Comparison of ENCODE assay signal across 25 cellular contexts in genomic region chr11:64034411-64034811, GRCh38. TPM values are rescaled to one million over a fixed set of nuclear protein-coding genes. Genes with fewer than 3 reads are reported as not detected.
A peak's percentile ranks its signal among the peaks of the same experiment; 100 is the strongest.
DNase-seq lines count a peak whose midpoint lies in the region; ATAC-seq and TF ChIP-seq lines count a peak whose summit lies in the region.
"Had no signal": no experiment of that assay in that cellular context is flagged by ENCODE, and none has a peak within 500 bp of the region (broad histone marks: within the 10 kb centered on the region; RNA-seq: fewer than 3 reads in every experiment).

No MANE protein-coding gene starts in this region.

- H3K27me3 ChIP-seq in H7 (ENCODE audit: control insufficient read depth, insufficient read depth, low read length) (peaks cover 62% of the 10 kb centered on the region), esophagus muscularis mucosa (peaks cover 3 to 54% (median 7%) of the 10 kb centered on the region in 4 donors)
- H3K27me3 ChIP-seq: pancreas, testis had no signal

- H3K4me3 Mint-ChIP-seq in WTC11 (peak overlapping the region; percentile 80), glutamatergic neuron (ENCODE audit: unreplicated experiment) (peak overlapping the region; percentile 22), osteocyte (ENCODE audit: unreplicated experiment) (peak overlapping the region; percentile 63)
- H3K4me3 Mint-ChIP-seq: activated CD8-positive, alpha-beta T cell treated with anti-CD3 and anti-CD28 coated beads, Interleukin-2, amount 10 ng/mL, durations not matched to agents 7 days and 5 days had no signal

- H3K27ac Mint-ChIP-seq in WTC11 = no peak overlapping the region
- no peak overlapping the region for H3K27ac Mint-ChIP-seq in glutamatergic neuron (ENCODE audit: unreplicated experiment)
- no peak overlapping the region for H3K27ac Mint-ChIP-seq in osteocyte (ENCODE audit: unreplicated experiment)
- H3K27ac Mint-ChIP-seq: activated CD8-positive, alpha-beta T cell treated with anti-CD3 and anti-CD28 coated beads, Interleukin-2, amount 10 ng/mL, durations not matched to agents 7 days and 5 days had no signal

- H3K9me3 Mint-ChIP-seq in WTC11 (no peaks in the 10 kb centered on the region), glutamatergic neuron (ENCODE audit: unreplicated experiment) (peaks cover 9% of the 10 kb centered on the region), osteocyte (ENCODE audit: unreplicated experiment) (no peaks in the 10 kb centered on the region)

- no peak overlapping the region for H3K4me3 ChIP-seq in H7 (ENCODE audit: insufficient read depth, low read depth, low read length)
- no peak overlapping the region for H3K4me3 ChIP-seq in esophagus muscularis mucosa
- H3K4me3 ChIP-seq: colonic mucosa, testis had no signal

- no peak for TF ChIP-seq CTCF in WTC11 (IDR thresholded peaks at IDR 0.05)
- peak; percentile 17 for TF ChIP-seq CTCF in glutamatergic neuron (IDR thresholded peaks at IDR 0.05; ENCODE audit: partially characterized antibody, unreplicated experiment)
- TF ChIP-seq CTCF in osteocyte (IDR thresholded peaks at IDR 0.05) = no peak
- peak in 1 of 3 experiments; percentile 6 for TF ChIP-seq CTCF in esophagus muscularis mucosa (IDR thresholded peaks at IDR 0.05)

- H3K4me1 Mint-ChIP-seq in WTC11 = peaks cover 20% of the 10 kb centered on the region
- peaks cover 9% of the 10 kb centered on the region for H3K4me1 Mint-ChIP-seq in glutamatergic neuron (ENCODE audit: low read depth, unreplicated experiment)
- peaks cover 15% of the 10 kb centered on the region for H3K4me1 Mint-ChIP-seq in osteocyte (ENCODE audit: unreplicated experiment)

- CTCF ChIA-PET in WTC11 (lab: Charles Lee) = interaction anchor here (1.2 to 6.0 kb wide), 6 partner anchors 18 to 115 kb away, joined by 3 to 55 read pairs (median 4); no protein-coding TSS in a partner anchor

- intact Hi-C loops in esophagus muscularis mucosa (cut with DNase I) = no loop called here

- no peak overlapping the region for H3K27ac ChIP-seq in esophagus muscularis mucosa (replicated peaks in 1 of 4)
- H3K27ac ChIP-seq: breast epithelium, C4-2B, colonic mucosa, pancreas, testis had no signal

- WGBS in esophagus muscularis mucosa = 87% methylated on average over 8 of the region's 9 CpGs

- H3K27me3 Mint-ChIP-seq in WTC11 (ENCODE audit: low read depth) = peaks cover 93% of the 10 kb centered on the region
- H3K27me3 Mint-ChIP-seq in glutamatergic neuron (ENCODE audit: unreplicated experiment) = peaks cover 15% of the 10 kb centered on the region
- peaks cover 14% of the 10 kb centered on the region for H3K27me3 Mint-ChIP-seq in osteocyte (ENCODE audit: unreplicated experiment)

- no peaks in the 10 kb centered on the region for H3K9me3 ChIP-seq in esophagus muscularis mucosa
- H3K9me3 ChIP-seq: breast epithelium, colonic mucosa, pancreas, testis had no signal

- TF ChIP-seq EP300 in esophagus muscularis mucosa (IDR thresholded peaks at IDR 0.05) = no peak

- ATAC-seq in WTC11 = peak; percentile 71
- no peak for ATAC-seq in GM21515 (IDR thresholded peaks at IDR 0.05; ENCODE audit: unreplicated experiment)
- ATAC-seq: activated CD8-positive, alpha-beta T cell treated with anti-CD3 and anti-CD28 coated beads, Interleukin-2, amount 10 ng/mL, durations not matched to agents 7 days and 5 days; HepG2; pancreas; right cardiac atrium had no signal

- no peak for TF ChIP-seq POLR2A in esophagus muscularis mucosa (IDR thresholded peaks at IDR 0.05; ENCODE audit: low read depth)

- DNase-seq in H7 (peak; percentile 88), WTC11 (ENCODE audit: low spot score) (peak; percentile 54), glutamatergic neuron (peak; percentile 58), osteocyte (ENCODE audit: extremely low spot score, unreplicated experiment) (no peak), esophagus muscularis mucosa (ENCODE audit: extremely low spot score) (no peak)
- no peak for DNase-seq in effector CD8-positive, alpha-beta T cell (lab: John Stamatoyannopoulos, UW)
- DNase-seq: activated CD8-positive, alpha-beta T cell treated with anti-CD3 and anti-CD28 coated beads, Interleukin-2, amount 10 ng/mL, durations not matched to agents 7 days and 5 days; activated gamma-delta T cell; activated T-cell treated with anti-CD3 and anti-CD28 coated beads for 4 hours; colonic mucosa; mammary epithelial cell; NCI-H1105; NCI-H2081 treated with DMSO at 0.1 percent for 48 hours; NCI-H345; right cardiac atrium; SHP77 treated with DMSO at 0.1 percent for 48 hours; stimulated activated CD4-positive, alpha-beta T cell treated with anti-CD3 and anti-CD28 coated beads, Interleukin-12 subunit alpha, Interleukin-12 subunit beta, amount 100 ng/mL, for 4 hours; stimulated activated CD4-positive, alpha-beta T cell treated with anti-CD3 and anti-CD28 coated beads, Interleukin-4, amount 100 ng/mL, for 24 hours; stimulated activated naive CD4-positive, alpha-beta T cell treated with Interleukin-2 at 50 U/mL for 16 hours; testis had no signal

- POLR2A ChIA-PET in WTC11 (lab: Charles Lee) = interaction anchor here (1.2 kb wide), 1 partner anchor 34 kb away, joined by 5 read pairs; no protein-coding TSS in a partner anchor

- H3K36me3 ChIP-seq in H7 (replicated peaks; ENCODE audit: control insufficient read depth, insufficient read depth, low read length) (no peaks in the 10 kb centered on the region), esophagus muscularis mucosa (no peaks in the 10 kb centered on the region)
- H3K36me3 ChIP-seq: breast epithelium, colonic mucosa, pancreas had no signal

- H3K36me3 Mint-ChIP-seq in WTC11 (no peaks in the 10 kb centered on the region), glutamatergic neuron (ENCODE audit: unreplicated experiment) (no peaks in the 10 kb centered on the region), osteocyte (ENCODE audit: unreplicated experiment) (no peaks in the 10 kb centered on the region)

- peaks cover 18 to 31% (median 22%) of the 10 kb centered on the region in 4 donors for H3K4me1 ChIP-seq in esophagus muscularis mucosa
- H3K4me1 ChIP-seq: pancreas had no signal

TF ChIP-seq in WTC11, 78 proteins besides CTCF, POLR2A, EP300 and RAD21 (continues in another document):
- no peak for TF ChIP-seq ZBTB43 (CRISPR knock-in tag; IDR thresholded peaks at IDR 0.05)
- no peak for TF ChIP-seq NR1H2 (CRISPR knock-in tag; IDR thresholded peaks at IDR 0.05)
- TF ChIP-seq PREB (CRISPR knock-in tag; IDR thresholded peaks at IDR 0.05; ENCODE audit: borderline replicate concordance) = no peak
- no peak for TF ChIP-seq ZNF121 (CRISPR knock-in tag; IDR thresholded peaks at IDR 0.05)
- TF ChIP-seq GRHL2 (CRISPR knock-in tag; IDR thresholded peaks at IDR 0.05; ENCODE audit: insufficient replicate concordance, severe bottlenecking) = no peak
- TF ChIP-seq ATF1 (CRISPR knock-in tag; IDR thresholded peaks at IDR 0.05) = no peak
- TF ChIP-seq ATF6 (CRISPR knock-in tag; IDR thresholded peaks at IDR 0.05) = no peak
- TF ChIP-seq SOX15 (CRISPR knock-in tag; IDR thresholded peaks at IDR 0.05) = no peak
- no peak for TF ChIP-seq JAZF1 (CRISPR knock-in tag; IDR thresholded peaks at IDR 0.05)
- TF ChIP-seq CREB1 (CRISPR knock-in tag; IDR thresholded peaks at IDR 0.05) = no peak

RNA-seq across cellular contexts. Expression of gene FLRT1, which starts 1.3 kb away (rescaled TPM):
- 0.94 and 1.7 TPM in 2 replicates for total RNA-seq in H7 (2014; rRNA removed; shearing (Covaris generic))
- 0.14 to 0.20 TPM (median 0.16 TPM) in 3 replicates for total RNA-seq in WTC11 (2021)
- 3.7 TPM for total RNA-seq in glutamatergic neuron (ENCODE audit: unreplicated experiment)
- 0.54 and 0.65 TPM in 2 replicates for total RNA-seq in osteocyte
- 1 to 10 TPM; 2.1 to 5.0 (median 3.1) TPM for total RNA-seq in esophagus muscularis mucosa
- total RNA-seq: activated CD8-positive, alpha-beta T cell treated with anti-CD3 and anti-CD28 coated beads, Interleukin-2, amount 10 ng/mL, durations not matched to agents 7 days and 5 days; breast epithelium had no signal

RNA-seq across cellular contexts. Expression of gene OTUB1, which starts 48.2 kb away (rescaled TPM):
- 76.6 and 77.4 TPM in 2 replicates for total RNA-seq in H7 (2014; rRNA removed; shearing (Covaris generic))
- total RNA-seq in WTC11 (2021) = 94.3 to 112 TPM (median 99.3 TPM) in 3 replicates
- 126 TPM for total RNA-seq in glutamatergic neuron (ENCODE audit: unreplicated experiment)
- 66.2 and 71.4 TPM in 2 replicates for total RNA-seq in osteocyte
- total RNA-seq in esophagus muscularis mucosa = 10 to 100 TPM; 57.7 to 70.5 (median 65.4) TPM

RNA-seq across cellular contexts. Expression of gene COX8A, which starts 60.0 kb away (rescaled TPM):
- 836 and 1,175 TPM in 2 replicates for total RNA-seq in H7 (2014; rRNA removed; shearing (Covaris generic))
- total RNA-seq in WTC11 (2021) (518 to 587 TPM (median 554 TPM) in 3 replicates), glutamatergic neuron (ENCODE audit: unreplicated experiment) (289 TPM), osteocyte (253 and 265 TPM in 2 replicates), esophagus muscularis mucosa (100 to 1,000 TPM; 393 to 518 (median 445) TPM)

Comparison
In these comparisons a context has a peak if more than half of its experiments do, and no peak if none do; other contexts are left out.
1. DNase-seq: peak in H7 (single experiment), WTC11 (single experiment) and glutamatergic neuron (single experiment); none in osteocyte (single experiment), effector CD8-positive, alpha-beta T cell (single experiment) and esophagus muscularis mucosa (single experiment).
2. H3K4me3 Mint-ChIP-seq: peak in every context shown above with its lines; median percentile 80 in WTC11; 63 in osteocyte; 22 in glutamatergic neuron.